Comparison of ENCODE assay signal across 16 cellular contexts in genomic region chr19:38253788-38254187, GRCh38. TPM values are rescaled to one million over a fixed set of nuclear protein-coding genes. Genes with fewer than 3 reads are reported as not detected.
A peak's percentile ranks its signal among the peaks of the same experiment; 100 is the strongest.
DNase-seq lines count a peak whose midpoint lies in the region; TF ChIP-seq lines count a peak whose summit lies in the region.
"Had no signal": no experiment of that assay in that cellular context is flagged by ENCODE, and none has a peak within 500 bp of the region (broad histone marks: within the 10 kb centered on the region; RNA-seq: fewer than 3 reads in every experiment).

No MANE protein-coding gene starts in this region.

- no peak overlapping the region for H3K4me2 ChIP-seq in osteoblast (ENCODE audit: insufficient read depth, low read length)

- peak overlapping the region; percentile 74 for H3K27ac Mint-ChIP-seq in T-helper 1 cell treated with Interleukin-12 subunit alpha and Interleukin-12 subunit beta and Interleukin-4 antibody, amounts not matched to agents 30 μg/mL and 1 μg/mL, for 36 hours
- H3K27ac Mint-ChIP-seq in CD14-positive monocyte, result no peak overlapping the region
- H3K27ac Mint-ChIP-seq: activated naive CD8-positive, alpha-beta T cell; stimulated activated naive CD8-positive, alpha-beta T cell treated with anti-CD3 and anti-CD28 coated beads, Interleukin-15, amount 100 ng/mL, for 72 hours had no signal

- DNase-seq in T-helper 1 cell (no peak), osteoblast (ENCODE audit: insufficient read length, low spot score, missing footprints) (peak; percentile 47), transverse colon (no peak), RPMI8226 (no peak), kidney glomerular epithelial cell (lab: John Stamatoyannopoulos, UW) (no peak), CD14-positive monocyte (ENCODE audit: low spot score) (no peak)
- DNase-seq: 8988T; NCI-H510A; stimulated activated CD4-positive, alpha-beta T cell treated with anti-CD3 and anti-CD28 coated beads, Interleukin-4, amount 100 ng/mL, for 4 hours; stimulated activated naive CD8-positive, alpha-beta T cell treated with anti-CD3 and anti-CD28 coated beads, Interleukin-15, amount 100 ng/mL, for 72 hours had no signal

- TF ChIP-seq EP300 in transverse colon (IDR thresholded peaks at IDR 0.05; ENCODE audit: low read depth), result no peak

- WGBS in esophagus, 2 donors, result 77 to 79% methylated on average over 5 of the region's 5 CpGs
- 72% methylated on average over 3 of the region's 5 CpGs; no CpG with 5 or more reads in 1 of the 2 donors for WGBS in transverse colon (ENCODE audit: low coverage in 1 of 2), 2 donors

- H3K79me2 ChIP-seq in osteoblast (ENCODE audit: insufficient read depth, low read length), result no peaks in the 10 kb centered on the region

- in situ Hi-C loops in transverse colon (cut with MboI; ENCODE audit: low pct_ligation_motif_present in 1 of 4, low pct_unique_long_range_greater_than_20kb in 1 of 4, low sequenced_read_pairs in 3 of 4), result no loop called here

- intact Hi-C loops in transverse colon (cut with DNase I; ENCODE audit: low total_unique reads), result loop anchor here (2.0 kb wide), 1 partner anchor 67 kb away; no protein-coding TSS in a partner anchor
- intact Hi-C loops in CD14-positive monocyte (cut with micrococcal nuclease), result no loop called here

- peak overlapping the region; percentile 83 to 84 for H3K27ac ChIP-seq in esophagus (ENCODE audit: low read depth in 2 of 2, low read length in 1 of 2)
- H3K27ac ChIP-seq in osteoblast (ENCODE audit: low read depth, low read length), result no peak overlapping the region
- H3K27ac ChIP-seq in transverse colon, result peak overlapping the region; percentile 83 to 92 (median 90)

- no peaks in the 10 kb centered on the region for H3K36me3 ChIP-seq in esophagus (ENCODE audit: control insufficient read depth in 2 of 2, insufficient read depth in 2 of 2, low read length in 1 of 2)
- H3K36me3 ChIP-seq in osteoblast (ENCODE audit: insufficient read depth, low read length), result no peaks in the 10 kb centered on the region
- H3K36me3 ChIP-seq in transverse colon, result no peaks in the 10 kb centered on the region

- peaks cover 11% of the 10 kb centered on the region for H3K27me3 Mint-ChIP-seq in T-helper 1 cell treated with Interleukin-12 subunit alpha and Interleukin-12 subunit beta and Interleukin-4 antibody, amounts not matched to agents 30 μg/mL and 1 μg/mL, for 36 hours (ENCODE audit: low read depth)
- H3K27me3 Mint-ChIP-seq in CD14-positive monocyte (ENCODE audit: low read depth in 3 of 3), result peaks cover 36 to 64% (median 52%) of the 10 kb centered on the region in 3 donors

- H3K9me3 Mint-ChIP-seq in T-helper 1 cell treated with Interleukin-12 subunit alpha and Interleukin-12 subunit beta and Interleukin-4 antibody, amounts not matched to agents 30 μg/mL and 1 μg/mL, for 36 hours, result no peaks in the 10 kb centered on the region
- H3K9me3 Mint-ChIP-seq in CD14-positive monocyte, result peaks cover 0 to 6% (median 4%) of the 10 kb centered on the region in 7 donors
- H3K9me3 Mint-ChIP-seq: stimulated activated naive CD8-positive, alpha-beta T cell treated with anti-CD3 and anti-CD28 coated beads, Interleukin-15, amount 100 ng/mL, for 72 hours had no signal

- H3K4me1 Mint-ChIP-seq in T-helper 1 cell treated with Interleukin-12 subunit alpha and Interleukin-12 subunit beta and Interleukin-4 antibody, amounts not matched to agents 30 μg/mL and 1 μg/mL, for 36 hours (ENCODE audit: low read depth), result peaks cover 21% of the 10 kb centered on the region
- peaks cover 8% of the 10 kb centered on the region for H3K4me1 Mint-ChIP-seq in CD14-positive monocyte

- peak overlapping the region; percentile 70 for H3K4me3 Mint-ChIP-seq in T-helper 1 cell treated with Interleukin-12 subunit alpha and Interleukin-12 subunit beta and Interleukin-4 antibody, amounts not matched to agents 30 μg/mL and 1 μg/mL, for 36 hours
- H3K4me3 Mint-ChIP-seq in CD14-positive monocyte, result no peak overlapping the region
- H3K4me3 Mint-ChIP-seq: activated naive CD8-positive, alpha-beta T cell; stimulated activated naive CD8-positive, alpha-beta T cell treated with anti-CD3 and anti-CD28 coated beads, Interleukin-15, amount 100 ng/mL, for 72 hours had no signal

- peaks cover 2 to 12% of the 10 kb centered on the region in 2 donors for H3K4me1 ChIP-seq in esophagus (ENCODE audit: control insufficient read depth in 2 of 2, insufficient read depth in 2 of 2, low read length in 1 of 2)
- peaks cover 11% of the 10 kb centered on the region for H3K4me1 ChIP-seq in osteoblast (ENCODE audit: insufficient read depth, low read length)
- H3K4me1 ChIP-seq in transverse colon, result peaks cover 25 to 65% (median 32%) of the 10 kb centered on the region in 4 donors

- H3K36me3 Mint-ChIP-seq in T-helper 1 cell treated with Interleukin-12 subunit alpha and Interleukin-12 subunit beta and Interleukin-4 antibody, amounts not matched to agents 30 μg/mL and 1 μg/mL, for 36 hours (ENCODE audit: low read depth), result peaks cover 11% of the 10 kb centered on the region
- peaks cover 0 to 2% of the 10 kb centered on the region in 2 donors for H3K36me3 Mint-ChIP-seq in CD14-positive monocyte
- H3K36me3 Mint-ChIP-seq: activated naive CD8-positive, alpha-beta T cell had no signal

- H3K27me3 ChIP-seq in esophagus (ENCODE audit: control insufficient read depth in 1 of 2, insufficient read depth in 2 of 2, low read length in 2 of 2), result no peaks in the 10 kb centered on the region
- H3K27me3 ChIP-seq in osteoblast (ENCODE audit: insufficient read depth, low read length), result peaks cover 8% of the 10 kb centered on the region
- H3K27me3 ChIP-seq in transverse colon, result peaks cover 24% of the 10 kb centered on the region

- H3K9me3 ChIP-seq in esophagus (ENCODE audit: control insufficient read depth in 2 of 2, insufficient read depth in 1 of 2, low read depth in 1 of 2, low read length in 1 of 2), result no peaks in the 10 kb centered on the region
- H3K9me3 ChIP-seq in osteoblast (ENCODE audit: low read depth, low read length), result no peaks in the 10 kb centered on the region
- H3K9me3 ChIP-seq in transverse colon, result no peaks in the 10 kb centered on the region

- no peak overlapping the region for H2AFZ ChIP-seq in osteoblast (ENCODE audit: low read length)

- TF ChIP-seq POLR2A in transverse colon (IDR thresholded peaks at IDR 0.05), result no peak

- H4K20me1 ChIP-seq in osteoblast (ENCODE audit: insufficient read depth, low read length), result no peaks in the 10 kb centered on the region

- TF ChIP-seq CTCF in osteoblast (IDR thresholded peaks at IDR 0.05; ENCODE audit: extremely low read depth, low read depth, low read length) (no peak), transverse colon (IDR thresholded peaks at IDR 0.05) (no peak), CD14-positive monocyte (IDR thresholded peaks at IDR 0.05) (no peak)

- H3K4me3 ChIP-seq in esophagus (ENCODE audit: low read depth in 1 of 2, low read length in 2 of 2) (no peak overlapping the region), osteoblast (ENCODE audit: insufficient read depth, low read length) (no peak overlapping the region), transverse colon (peak overlapping the region in 3 of 4 donors; percentile 11 to 30 (median 21))

RNA-seq across cellular contexts. Expression of gene PPP1R14A, which starts 2.4 kb away (rescaled TPM):
- 10 to 100 TPM; 31.2 to 77.0 TPM for polyA plus RNA-seq in esophagus
- 0.72 and 1.2 TPM in 2 replicates for total RNA-seq in osteoblast
- 100 to 1,000 TPM in 2 of 4 donors, 10 to 100 TPM in 2; 41.5 to 116 (median 80.0) TPM for total RNA-seq in transverse colon
- not detected for polyA plus RNA-seq in CD14-positive monocyte
- total RNA-seq: H4, HT1080 had no signal

RNA-seq across cellular contexts. Expression of gene SPINT2, which starts 10.6 kb away (rescaled TPM):
- polyA plus RNA-seq in esophagus (100 to 1,000 TPM; 230 to 334 TPM), CD14-positive monocyte (100 to 1,000 TPM; 114 to 139 TPM)
- total RNA-seq in osteoblast (1.8 and 2.2 TPM in 2 replicates), transverse colon (1,000 to 10,000 TPM in 2 of 4 donors, 100 to 1,000 TPM in 2; 396 to 1,376 (median 946) TPM)

RNA-seq across cellular contexts. Expression of gene DPF1, which starts 29.8 kb away (rescaled TPM):
- polyA plus RNA-seq in esophagus (under 1 TPM; 0.06 to 0.08 TPM), CD14-positive monocyte (not detected)
- total RNA-seq in osteoblast (0.29 and 0.72 TPM in 2 replicates), transverse colon (not detected)
- total RNA-seq: omental fat pad had no signal

RNA-seq across cellular contexts. Expression of gene C19orf33, which starts 50.3 kb away (rescaled TPM):
- polyA plus RNA-seq in esophagus (1,000 to 10,000 TPM in 1 of 2 donors, 100 to 1,000 TPM in 1; 826 to 1,919 TPM), CD14-positive monocyte (under 1 TPM; 0.69 to 0.73 TPM)
- total RNA-seq in osteoblast (not detected in 2 replicates), transverse colon (1,000 to 10,000 TPM in 1 of 4 donors, 100 to 1,000 TPM in 2, 10 to 100 TPM in 1; 76.0 to 1,160 (median 338) TPM)
- total RNA-seq: H4 had no signal

Comparison
In these comparisons a context has a peak if more than half of its experiments do, and no peak if none do; other contexts are left out.
1. H3K4me3 ChIP-seq: peak in transverse colon (3 of 4); none in esophagus (0 of 2) and osteoblast (single experiment).
2. RNA of gene PPP1R14A, which starts 2.4 kb away (total RNA-seq): 41.5 to 116 TPM in transverse colon; 0.72 to 1.2 TPM in osteoblast; every median in the first group is over 10 times any median in the second.
3. RNA of gene SPINT2, which starts 10.6 kb away (total RNA-seq): 396 to 1,376 TPM in transverse colon; 1.8 to 2.2 TPM in osteoblast; every median in the first group is over 100 times any median in the second.